In the genomic region with DNA sequence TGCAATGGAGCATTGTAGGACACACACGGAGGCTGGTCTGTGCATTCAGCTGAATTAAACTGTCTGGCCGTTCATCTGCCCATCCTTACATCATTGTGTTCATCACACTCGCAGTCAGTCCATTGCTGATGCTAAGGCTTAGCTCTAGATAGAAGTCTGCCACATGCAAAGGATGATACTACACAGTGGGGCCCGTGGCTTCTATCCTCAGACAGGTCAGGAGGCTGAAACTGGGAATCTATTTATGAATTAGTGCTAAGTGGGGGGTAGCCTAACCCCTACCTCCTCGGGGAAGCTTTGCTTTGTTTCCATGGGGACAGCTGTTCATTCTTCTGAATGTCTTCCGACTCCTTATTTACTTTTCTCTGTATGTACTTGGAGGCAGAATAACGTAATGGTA, we compare ENCODE assay signal across 18 cellular contexts.
DNase-seq lines count a peak whose midpoint lies in the region; ATAC-seq, FAIRE-seq and TF ChIP-seq lines count a peak whose summit lies in the region.
"Had no signal": no experiment of that assay in that cellular context is flagged by ENCODE, and none has a peak within 500 bp of the region (broad histone marks: within the 10 kb centered on the region; RNA-seq: fewer than 3 reads in every experiment).

No MANE protein-coding gene starts in this region.

- H3K27ac Mint-ChIP-seq in nephron, result peak overlapping the region in 2 of 3 experiments; percentile 20 to 28
- H3K27ac Mint-ChIP-seq: CD14-positive monocyte; CD4-positive, alpha-beta memory T cell; GM23338; HFFc6 had no signal

- H3K27ac ChIP-seq in HEK293 (ENCODE audit: extremely low read depth, low read depth, low read length) (no peak overlapping the region), GM12878 (ENCODE audit: control insufficient read depth, insufficient read depth) (no peak overlapping the region), kidney (ENCODE audit: low read depth in 2 of 2, low read length in 2 of 2) (no peak overlapping the region), ovary (no peak overlapping the region)
- H3K27ac ChIP-seq: BLaER1 had no signal

- H3K36me3 ChIP-seq in HEK293 (ENCODE audit: control insufficient read depth in 2 of 2, insufficient read depth in 1 of 2, low read length in 2 of 2) (no peaks in the 10 kb centered on the region), GM12878 (ENCODE audit: control insufficient read depth in 2 of 2, insufficient read depth in 2 of 2, low read length in 1 of 2) (no peaks in the 10 kb centered on the region), kidney (ENCODE audit: control insufficient read depth in 1 of 2, insufficient read depth in 2 of 2, low read length in 2 of 2) (no peaks in the 10 kb centered on the region), ovary (no peaks in the 10 kb centered on the region)
- H3K36me3 ChIP-seq: BLaER1 had no signal

- H3K27me3 Mint-ChIP-seq in nephron (ENCODE audit: low read depth), result peaks cover 7% of the 10 kb centered on the region

- H3K27me3 ChIP-seq in GM12878 (replicated peaks in 1 of 2; ENCODE audit: control insufficient read depth in 2 of 2, insufficient read depth in 2 of 2, low read length in 1 of 2), result no peaks in the 10 kb centered on the region; a peak in 1 of 4 replicates
- H3K27me3 ChIP-seq in ovary, result no peaks in the 10 kb centered on the region
- H3K27me3 ChIP-seq: BLaER1 had no signal

- H3K36me3 Mint-ChIP-seq in nephron (ENCODE audit: low read depth), result no peaks in the 10 kb centered on the region
- H3K36me3 Mint-ChIP-seq: CD14-positive monocyte; CD4-positive, alpha-beta memory T cell had no signal

- SMC1A ChIA-PET in GM12878 (lab: Charles Lee; ENCODE audit: uncharacterized antibody, unreplicated experiment), result interaction anchor here (0.6 to 4.8 kb wide), 10 partner anchors 11 to 420 kb away, joined by 3 to 37 read pairs (median 3); no protein-coding TSS in a partner anchor

- no TSS peak for BruUV-seq in GM12878 (replicated peaks; lab: Mats Ljungman, UMichigan)

- H3K4me1 ChIP-seq in HEK293 (ENCODE audit: control insufficient read depth, insufficient read depth, low read length) (no peaks in the 10 kb centered on the region; the same call in 1 of the 2 replicates), GM12878 (ENCODE audit: control insufficient read depth, insufficient read depth, low read length) (peaks cover 3% of the 10 kb centered on the region; the same call in 1 of the 2 replicates), kidney (ENCODE audit: control insufficient read depth in 1 of 2, insufficient read depth in 1 of 2, low read depth in 1 of 2, low read length in 2 of 2) (no peaks in the 10 kb centered on the region), ovary (ENCODE audit: insufficient read depth) (peaks cover 2% of the 10 kb centered on the region)

- DNase-seq in GM12878 (ENCODE audit: low read depth, low spot score), result no peak
- peak; percentile 10 for DNase-seq in glomerular visceral epithelial cell (ENCODE audit: extremely low spot score)
- no peak for DNase-seq in kidney
- no peak for DNase-seq in ovary
- DNase-seq: 8988T; CD4-positive, alpha-beta memory T cell; DMS153; DMS79; GDM1; HCEC 1CT; HFFc6 had no signal

- H2AFZ ChIP-seq in GM12878 (ENCODE audit: control insufficient read depth, low read depth, low read length), result no peak overlapping the region
- H2AFZ ChIP-seq: GM23338 had no signal

- H3K79me2 ChIP-seq in GM12878 (ENCODE audit: control insufficient read depth, insufficient read depth, low read length), result no peaks in the 10 kb centered on the region

- FAIRE-seq in GM12878 (lab: Jason Lieb, UNC), result no peak
- FAIRE-seq in kidney (lab: Jason Lieb, UNC), result no peak
- FAIRE-seq: H54 had no signal

- H3K4me2 ChIP-seq in GM12878 (ENCODE audit: control insufficient read depth, insufficient read depth), result no peak overlapping the region
- H3K4me2 ChIP-seq: BLaER1, GM23338 had no signal

- in situ Hi-C loops in GM12878 (cut with MboI), result no loop called here

- no peaks in the 10 kb centered on the region for H3K9me3 ChIP-seq in HEK293 (ENCODE audit: control insufficient read depth, insufficient read depth, low read depth, low read length)
- no peaks in the 10 kb centered on the region for H3K9me3 ChIP-seq in GM12878 (replicated peaks; ENCODE audit: control insufficient read depth, insufficient read depth, low read length)
- no peaks in the 10 kb centered on the region for H3K9me3 ChIP-seq in kidney (ENCODE audit: control insufficient read depth in 1 of 2, low read length in 2 of 2)
- H3K9me3 ChIP-seq in ovary, result no peaks in the 10 kb centered on the region
- H3K9me3 ChIP-seq: BLaER1 had no signal

- 39% methylated on average over 7 of the region's 7 CpGs for WGBS in GM12878 (ENCODE audit: insufficient coverage, insufficient replicate concordance, low lambda C conversion rate, missing lambda C conversion rate)
- 63 to 77% (median 71%) methylated on average over 7 of the region's 7 CpGs for WGBS in ovary, 3 donors

- CTCF ChIA-PET in HEK293 (lab: Yijun Ruan, JAX), result interaction anchor here (3.3 kb wide), 1 partner anchor 163 kb away, joined by 14 read pairs; no protein-coding TSS in a partner anchor
- CTCF ChIA-PET in GM12878 (lab: Yijun Ruan, JAX), result interaction anchor here (0.9 to 9.7 kb wide), 5 partner anchors 25 to 246 kb away, joined by 3 to 85 read pairs (median 6); no protein-coding TSS in a partner anchor

- no peaks in the 10 kb centered on the region for H4K20me1 ChIP-seq in GM12878 (ENCODE audit: control insufficient read depth, insufficient read depth)
- H4K20me1 ChIP-seq: BLaER1 had no signal

- no peak for TF ChIP-seq CTCF in HEK293 (tag by site-specific recombination; IDR thresholded peaks at IDR 0.05)
- no peak for TF ChIP-seq CTCF in GM12878 (IDR thresholded peaks at IDR 0.05 in 2 of 3, conservative IDR thresholded peaks at IDR 0.05 in 1 of 3; ENCODE audit: control insufficient read depth in 2 of 3, extremely low read depth in 1 of 3, insufficient read depth in 1 of 3, low read depth in 3 of 3, low read length in 3 of 3)
- TF ChIP-seq CTCF in nephron (IDR thresholded peaks at IDR 0.05; ENCODE audit: unreplicated experiment in 3 of 3), result no peak
- no peak for TF ChIP-seq CTCF in kidney (IDR thresholded peaks at IDR 0.05; ENCODE audit: borderline replicate concordance, extremely low read depth, insufficient read depth)
- no peak for TF ChIP-seq CTCF in ovary (IDR thresholded peaks at IDR 0.05)

- H3K4me3 ChIP-seq in HEK293 (ENCODE audit: low read depth, low read length), result no peak overlapping the region
- no peak overlapping the region for H3K4me3 ChIP-seq in GM12878
- no peak overlapping the region for H3K4me3 ChIP-seq in kidney (ENCODE audit: low read length in 2 of 2)
- no peak overlapping the region for H3K4me3 ChIP-seq in ovary
- H3K4me3 ChIP-seq: BLaER1, GM23338 had no signal

- H3K4me3 Mint-ChIP-seq in nephron, result no peak overlapping the region
- H3K4me3 Mint-ChIP-seq: CD14-positive monocyte; CD4-positive, alpha-beta memory T cell; GM23338; HFFc6 had no signal

- H3K4me1 Mint-ChIP-seq in nephron, result peaks cover 57% of the 10 kb centered on the region
- H3K4me1 Mint-ChIP-seq: CD14-positive monocyte; CD4-positive, alpha-beta memory T cell had no signal

- intact Hi-C loops in GM12878 (cut with micrococcal nuclease; ENCODE audit: unreplicated experiment), result no loop called here
- intact Hi-C loops in kidney (cut with DNase I), result no loop called here
- intact Hi-C loops in ovary (cut with DNase I), result no loop called here

- ATAC-seq in GM12878 (peak; percentile 53), GM21423 (IDR thresholded peaks at IDR 0.05; ENCODE audit: unreplicated experiment) (no peak)
- ATAC-seq: GM23338 had no signal

- TF ChIP-seq EP300 in GM12878 (IDR thresholded peaks at IDR 0.05; ENCODE audit: borderline replicate concordance in 1 of 2, control insufficient read depth in 1 of 2, low read depth in 2 of 2, low read length in 2 of 2) (no peak), ovary (IDR thresholded peaks at IDR 0.05) (no peak)

- no peaks in the 10 kb centered on the region for H3K9me3 Mint-ChIP-seq in nephron
- H3K9me3 Mint-ChIP-seq: CD14-positive monocyte; CD4-positive, alpha-beta memory T cell; GM23338; HFFc6 had no signal

- RAD21 ChIA-PET in GM12878 (lab: Charles Lee; ENCODE audit: unreplicated experiment), result interaction anchor here (3.1 kb wide), 1 partner anchor 175 kb away, joined by 16 read pairs; no protein-coding TSS in a partner anchor

- no peak for TF ChIP-seq RAD21 in GM12878 (IDR thresholded peaks at IDR 0.05; ENCODE audit: insufficient read depth, low read depth, low read length)

- TF ChIP-seq POLR2A in GM12878 (IDR thresholded peaks at IDR 0.05; ENCODE audit: low read depth, low read length) (no peak), ovary (IDR thresholded peaks at IDR 0.05) (no peak)

- no peak overlapping the region for H3K9ac ChIP-seq in GM12878 (ENCODE audit: control insufficient read depth, insufficient read depth, low read length)
- H3K9ac ChIP-seq in kidney (ENCODE audit: low read length in 2 of 2), result no peak overlapping the region
- H3K9ac ChIP-seq: BLaER1 had no signal

- POLR2A ChIA-PET in HEK293 (lab: Yijun Ruan, JAX), result no interaction called here
- POLR2A ChIA-PET in GM12878 (lab: Charles Lee), result interaction anchor here (0.5 kb wide), 1 partner anchor 81 kb away, joined by 3 read pairs; no protein-coding TSS in a partner anchor

TF ChIP-seq in HEK293, 187 proteins besides CTCF, POLR2A, EP300 and RAD21:
- no peak for TF ChIP-seq ZNF324 (tag by site-specific recombination; IDR thresholded peaks at IDR 0.05)
- peak; percentile 27; the same call in 1 of the 2 replicates for TF ChIP-seq GLIS1 (tag by site-specific recombination; IDR thresholded peaks at IDR 0.05)

TF ChIP-seq in GM12878, 131 proteins besides CTCF, POLR2A, EP300 and RAD21 (continues in another document):
- TF ChIP-seq PAX5 (IDR thresholded peaks at IDR 0.05; ENCODE audit: borderline replicate concordance, low read depth, low read length), result no peak
